In the genomic region with DNA sequence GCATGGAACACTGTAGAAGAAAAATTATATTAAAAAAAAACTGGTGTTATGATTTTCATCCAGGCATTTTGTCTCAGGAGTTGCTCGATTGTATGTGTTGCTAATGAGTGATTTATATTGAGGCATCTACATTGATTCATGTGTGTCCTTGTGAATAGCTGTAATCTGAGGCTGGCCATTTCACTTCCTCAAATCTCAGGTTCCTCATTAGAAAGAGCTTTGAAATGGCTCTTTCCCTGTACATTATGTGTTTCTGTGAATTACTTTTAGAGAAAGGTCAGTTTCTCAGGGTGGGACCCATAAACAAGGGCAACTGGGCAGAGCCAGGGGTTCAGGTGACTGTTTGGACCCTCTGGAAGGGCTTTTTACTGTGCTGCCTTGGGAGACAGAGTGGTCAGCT, we compare ENCODE assay signal across 1 cellular context.
TF ChIP-seq lines count a peak whose summit lies in the region.

No MANE protein-coding gene starts in this region.

TF ChIP-seq in GM23338, 12 proteins besides CTCF, POLR2A, EP300 and RAD21 (continued from another document):
- TF ChIP-seq, protein P1, sequence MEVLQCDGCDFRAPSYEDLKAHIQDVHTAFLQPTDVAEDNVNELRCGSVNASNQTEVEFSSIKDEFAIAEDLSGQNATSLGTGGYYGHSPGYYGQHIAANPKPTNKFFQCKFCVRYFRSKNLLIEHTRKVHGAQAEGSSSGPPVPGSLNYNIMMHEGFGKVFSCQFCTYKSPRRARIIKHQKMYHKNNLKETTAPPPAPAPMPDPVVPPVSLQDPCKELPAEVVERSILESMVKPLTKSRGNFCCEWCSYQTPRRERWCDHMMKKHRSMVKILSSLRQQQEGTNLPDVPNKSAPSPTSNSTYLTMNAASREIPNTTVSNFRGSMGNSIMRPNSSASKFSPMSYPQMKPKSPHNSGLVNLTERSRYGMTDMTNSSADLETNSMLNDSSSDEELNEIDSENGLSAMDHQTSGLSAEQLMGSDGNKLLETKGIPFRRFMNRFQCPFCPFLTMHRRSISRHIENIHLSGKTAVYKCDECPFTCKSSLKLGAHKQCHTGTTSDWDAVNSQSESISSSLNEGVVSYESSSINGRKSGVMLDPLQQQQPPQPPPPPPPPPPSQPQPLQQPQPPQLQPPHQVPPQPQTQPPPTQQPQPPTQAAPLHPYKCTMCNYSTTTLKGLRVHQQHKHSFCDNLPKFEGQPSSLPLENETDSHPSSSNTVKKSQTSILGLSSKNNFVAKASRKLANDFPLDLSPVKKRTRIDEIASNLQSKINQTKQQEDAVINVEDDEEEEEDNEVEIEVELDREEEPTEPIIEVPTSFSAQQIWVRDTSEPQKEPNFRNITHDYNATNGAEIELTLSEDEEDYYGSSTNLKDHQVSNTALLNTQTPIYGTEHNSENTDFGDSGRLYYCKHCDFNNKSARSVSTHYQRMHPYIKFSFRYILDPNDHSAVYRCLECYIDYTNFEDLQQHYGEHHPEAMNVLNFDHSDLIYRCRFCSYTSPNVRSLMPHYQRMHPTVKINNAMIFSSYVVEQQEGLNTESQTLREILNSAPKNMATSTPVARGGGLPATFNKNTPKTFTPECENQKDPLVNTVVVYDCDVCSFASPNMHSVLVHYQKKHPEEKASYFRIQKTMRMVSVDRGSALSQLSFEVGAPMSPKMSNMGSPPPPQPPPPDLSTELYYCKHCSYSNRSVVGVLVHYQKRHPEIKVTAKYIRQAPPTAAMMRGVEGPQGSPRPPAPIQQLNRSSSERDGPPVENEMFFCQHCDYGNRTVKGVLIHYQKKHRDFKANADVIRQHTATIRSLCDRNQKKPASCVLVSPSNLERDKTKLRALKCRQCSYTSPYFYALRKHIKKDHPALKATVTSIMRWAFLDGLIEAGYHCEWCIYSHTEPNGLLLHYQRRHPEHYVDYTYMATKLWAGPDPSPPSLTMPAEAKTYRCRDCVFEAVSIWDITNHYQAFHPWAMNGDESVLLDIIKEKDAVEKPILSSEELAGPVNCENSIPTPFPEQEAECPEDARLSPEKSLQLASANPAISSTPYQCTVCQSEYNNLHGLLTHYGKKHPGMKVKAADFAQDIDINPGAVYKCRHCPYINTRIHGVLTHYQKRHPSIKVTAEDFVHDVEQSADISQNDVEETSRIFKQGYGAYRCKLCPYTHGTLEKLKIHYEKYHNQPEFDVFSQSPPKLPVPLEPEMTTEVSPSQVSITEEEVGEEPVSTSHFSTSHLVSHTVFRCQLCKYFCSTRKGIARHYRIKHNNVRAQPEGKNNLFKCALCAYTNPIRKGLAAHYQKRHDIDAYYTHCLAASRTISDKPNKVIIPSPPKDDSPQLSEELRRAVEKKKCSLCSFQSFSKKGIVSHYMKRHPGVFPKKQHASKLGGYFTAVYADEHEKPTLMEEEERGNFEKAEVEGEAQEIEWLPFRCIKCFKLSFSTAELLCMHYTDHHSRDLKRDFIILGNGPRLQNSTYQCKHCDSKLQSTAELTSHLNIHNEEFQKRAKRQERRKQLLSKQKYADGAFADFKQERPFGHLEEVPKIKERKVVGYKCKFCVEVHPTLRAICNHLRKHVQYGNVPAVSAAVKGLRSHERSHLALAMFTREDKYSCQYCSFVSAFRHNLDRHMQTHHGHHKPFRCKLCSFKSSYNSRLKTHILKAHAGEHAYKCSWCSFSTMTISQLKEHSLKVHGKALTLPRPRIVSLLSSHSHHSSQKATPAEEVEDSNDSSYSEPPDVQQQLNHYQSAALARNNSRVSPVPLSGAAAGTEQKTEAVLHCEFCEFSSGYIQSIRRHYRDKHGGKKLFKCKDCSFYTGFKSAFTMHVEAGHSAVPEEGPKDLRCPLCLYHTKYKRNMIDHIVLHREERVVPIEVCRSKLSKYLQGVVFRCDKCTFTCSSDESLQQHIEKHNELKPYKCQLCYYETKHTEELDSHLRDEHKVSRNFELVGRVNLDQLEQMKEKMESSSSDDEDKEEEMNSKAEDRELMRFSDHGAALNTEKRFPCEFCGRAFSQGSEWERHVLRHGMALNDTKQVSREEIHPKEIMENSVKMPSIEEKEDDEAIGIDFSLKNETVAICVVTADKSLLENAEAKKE (CRISPR knock-in tag; IDR thresholded peaks at IDR 0.05) = no peak
- TF ChIP-seq CREB1 (CRISPR knock-in tag; IDR thresholded peaks at IDR 0.05; ENCODE audit: low read depth) (no peak), EZH2phosphoT487 (IDR thresholded peaks at IDR 0.05; ENCODE audit: unreplicated experiment) (no peak), ZNF114 (CRISPR knock-in tag; IDR thresholded peaks at IDR 0.05) (no peak), STAT1 (IDR thresholded peaks at IDR 0.05; ENCODE audit: unreplicated experiment) (no peak)
- TF ChIP-seq, protein P2, sequence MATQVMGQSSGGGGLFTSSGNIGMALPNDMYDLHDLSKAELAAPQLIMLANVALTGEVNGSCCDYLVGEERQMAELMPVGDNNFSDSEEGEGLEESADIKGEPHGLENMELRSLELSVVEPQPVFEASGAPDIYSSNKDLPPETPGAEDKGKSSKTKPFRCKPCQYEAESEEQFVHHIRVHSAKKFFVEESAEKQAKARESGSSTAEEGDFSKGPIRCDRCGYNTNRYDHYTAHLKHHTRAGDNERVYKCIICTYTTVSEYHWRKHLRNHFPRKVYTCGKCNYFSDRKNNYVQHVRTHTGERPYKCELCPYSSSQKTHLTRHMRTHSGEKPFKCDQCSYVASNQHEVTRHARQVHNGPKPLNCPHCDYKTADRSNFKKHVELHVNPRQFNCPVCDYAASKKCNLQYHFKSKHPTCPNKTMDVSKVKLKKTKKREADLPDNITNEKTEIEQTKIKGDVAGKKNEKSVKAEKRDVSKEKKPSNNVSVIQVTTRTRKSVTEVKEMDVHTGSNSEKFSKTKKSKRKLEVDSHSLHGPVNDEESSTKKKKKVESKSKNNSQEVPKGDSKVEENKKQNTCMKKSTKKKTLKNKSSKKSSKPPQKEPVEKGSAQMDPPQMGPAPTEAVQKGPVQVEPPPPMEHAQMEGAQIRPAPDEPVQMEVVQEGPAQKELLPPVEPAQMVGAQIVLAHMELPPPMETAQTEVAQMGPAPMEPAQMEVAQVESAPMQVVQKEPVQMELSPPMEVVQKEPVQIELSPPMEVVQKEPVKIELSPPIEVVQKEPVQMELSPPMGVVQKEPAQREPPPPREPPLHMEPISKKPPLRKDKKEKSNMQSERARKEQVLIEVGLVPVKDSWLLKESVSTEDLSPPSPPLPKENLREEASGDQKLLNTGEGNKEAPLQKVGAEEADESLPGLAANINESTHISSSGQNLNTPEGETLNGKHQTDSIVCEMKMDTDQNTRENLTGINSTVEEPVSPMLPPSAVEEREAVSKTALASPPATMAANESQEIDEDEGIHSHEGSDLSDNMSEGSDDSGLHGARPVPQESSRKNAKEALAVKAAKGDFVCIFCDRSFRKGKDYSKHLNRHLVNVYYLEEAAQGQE (IDR thresholded peaks at IDR 0.05; ENCODE audit: unreplicated experiment) = no peak
